Comparison of ENCODE assay signal across 1 cellular context in the genomic region with DNA sequence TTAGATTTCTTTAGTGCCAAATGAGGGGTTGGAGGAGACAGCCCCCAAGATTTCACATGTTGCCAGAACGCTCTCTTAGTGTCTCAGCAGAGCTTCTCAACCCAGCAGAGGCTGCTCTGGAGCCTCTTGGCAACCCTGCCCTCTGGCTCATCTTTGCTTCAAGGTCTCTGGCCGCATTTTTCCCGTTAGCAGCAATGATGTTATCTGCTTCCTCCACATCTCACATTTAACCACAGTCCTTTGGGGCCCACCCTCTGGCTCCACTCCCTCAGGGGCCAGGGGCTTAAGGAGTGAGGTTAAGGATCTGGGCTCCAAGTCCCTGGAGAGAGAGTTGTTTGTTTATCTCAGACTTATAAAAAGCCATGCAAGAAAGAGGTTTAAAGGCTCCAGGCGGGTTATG.
TF ChIP-seq lines count a peak whose summit lies in the region.

No MANE protein-coding gene starts in this region.

TF ChIP-seq in GM23338, 12 proteins besides CTCF, POLR2A, EP300 and RAD21 (continued from another document):
- TF ChIP-seq, protein P1, sequence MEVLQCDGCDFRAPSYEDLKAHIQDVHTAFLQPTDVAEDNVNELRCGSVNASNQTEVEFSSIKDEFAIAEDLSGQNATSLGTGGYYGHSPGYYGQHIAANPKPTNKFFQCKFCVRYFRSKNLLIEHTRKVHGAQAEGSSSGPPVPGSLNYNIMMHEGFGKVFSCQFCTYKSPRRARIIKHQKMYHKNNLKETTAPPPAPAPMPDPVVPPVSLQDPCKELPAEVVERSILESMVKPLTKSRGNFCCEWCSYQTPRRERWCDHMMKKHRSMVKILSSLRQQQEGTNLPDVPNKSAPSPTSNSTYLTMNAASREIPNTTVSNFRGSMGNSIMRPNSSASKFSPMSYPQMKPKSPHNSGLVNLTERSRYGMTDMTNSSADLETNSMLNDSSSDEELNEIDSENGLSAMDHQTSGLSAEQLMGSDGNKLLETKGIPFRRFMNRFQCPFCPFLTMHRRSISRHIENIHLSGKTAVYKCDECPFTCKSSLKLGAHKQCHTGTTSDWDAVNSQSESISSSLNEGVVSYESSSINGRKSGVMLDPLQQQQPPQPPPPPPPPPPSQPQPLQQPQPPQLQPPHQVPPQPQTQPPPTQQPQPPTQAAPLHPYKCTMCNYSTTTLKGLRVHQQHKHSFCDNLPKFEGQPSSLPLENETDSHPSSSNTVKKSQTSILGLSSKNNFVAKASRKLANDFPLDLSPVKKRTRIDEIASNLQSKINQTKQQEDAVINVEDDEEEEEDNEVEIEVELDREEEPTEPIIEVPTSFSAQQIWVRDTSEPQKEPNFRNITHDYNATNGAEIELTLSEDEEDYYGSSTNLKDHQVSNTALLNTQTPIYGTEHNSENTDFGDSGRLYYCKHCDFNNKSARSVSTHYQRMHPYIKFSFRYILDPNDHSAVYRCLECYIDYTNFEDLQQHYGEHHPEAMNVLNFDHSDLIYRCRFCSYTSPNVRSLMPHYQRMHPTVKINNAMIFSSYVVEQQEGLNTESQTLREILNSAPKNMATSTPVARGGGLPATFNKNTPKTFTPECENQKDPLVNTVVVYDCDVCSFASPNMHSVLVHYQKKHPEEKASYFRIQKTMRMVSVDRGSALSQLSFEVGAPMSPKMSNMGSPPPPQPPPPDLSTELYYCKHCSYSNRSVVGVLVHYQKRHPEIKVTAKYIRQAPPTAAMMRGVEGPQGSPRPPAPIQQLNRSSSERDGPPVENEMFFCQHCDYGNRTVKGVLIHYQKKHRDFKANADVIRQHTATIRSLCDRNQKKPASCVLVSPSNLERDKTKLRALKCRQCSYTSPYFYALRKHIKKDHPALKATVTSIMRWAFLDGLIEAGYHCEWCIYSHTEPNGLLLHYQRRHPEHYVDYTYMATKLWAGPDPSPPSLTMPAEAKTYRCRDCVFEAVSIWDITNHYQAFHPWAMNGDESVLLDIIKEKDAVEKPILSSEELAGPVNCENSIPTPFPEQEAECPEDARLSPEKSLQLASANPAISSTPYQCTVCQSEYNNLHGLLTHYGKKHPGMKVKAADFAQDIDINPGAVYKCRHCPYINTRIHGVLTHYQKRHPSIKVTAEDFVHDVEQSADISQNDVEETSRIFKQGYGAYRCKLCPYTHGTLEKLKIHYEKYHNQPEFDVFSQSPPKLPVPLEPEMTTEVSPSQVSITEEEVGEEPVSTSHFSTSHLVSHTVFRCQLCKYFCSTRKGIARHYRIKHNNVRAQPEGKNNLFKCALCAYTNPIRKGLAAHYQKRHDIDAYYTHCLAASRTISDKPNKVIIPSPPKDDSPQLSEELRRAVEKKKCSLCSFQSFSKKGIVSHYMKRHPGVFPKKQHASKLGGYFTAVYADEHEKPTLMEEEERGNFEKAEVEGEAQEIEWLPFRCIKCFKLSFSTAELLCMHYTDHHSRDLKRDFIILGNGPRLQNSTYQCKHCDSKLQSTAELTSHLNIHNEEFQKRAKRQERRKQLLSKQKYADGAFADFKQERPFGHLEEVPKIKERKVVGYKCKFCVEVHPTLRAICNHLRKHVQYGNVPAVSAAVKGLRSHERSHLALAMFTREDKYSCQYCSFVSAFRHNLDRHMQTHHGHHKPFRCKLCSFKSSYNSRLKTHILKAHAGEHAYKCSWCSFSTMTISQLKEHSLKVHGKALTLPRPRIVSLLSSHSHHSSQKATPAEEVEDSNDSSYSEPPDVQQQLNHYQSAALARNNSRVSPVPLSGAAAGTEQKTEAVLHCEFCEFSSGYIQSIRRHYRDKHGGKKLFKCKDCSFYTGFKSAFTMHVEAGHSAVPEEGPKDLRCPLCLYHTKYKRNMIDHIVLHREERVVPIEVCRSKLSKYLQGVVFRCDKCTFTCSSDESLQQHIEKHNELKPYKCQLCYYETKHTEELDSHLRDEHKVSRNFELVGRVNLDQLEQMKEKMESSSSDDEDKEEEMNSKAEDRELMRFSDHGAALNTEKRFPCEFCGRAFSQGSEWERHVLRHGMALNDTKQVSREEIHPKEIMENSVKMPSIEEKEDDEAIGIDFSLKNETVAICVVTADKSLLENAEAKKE (CRISPR knock-in tag; IDR thresholded peaks at IDR 0.05): no peak
- no peak for TF ChIP-seq REST (IDR thresholded peaks at IDR 0.05; ENCODE audit: unreplicated experiment)
TF ChIP-seq in GM23338: peak in this region for 0.
